ENCODE assay signal across 8 cellular contexts in genomic region chr14:50520947-50521815, GRCh38.
DNase-seq lines count a peak whose midpoint lies in the region; ATAC-seq and TF ChIP-seq lines count a peak whose summit lies in the region.

No MANE protein-coding gene starts in this region.

- no peak for TF ChIP-seq CTCF in foreskin fibroblast (IDR thresholded peaks at IDR 0.05; ENCODE audit: low read depth, low read length)

- DNase-seq in AG08395 (ENCODE audit: low spot score), result peak; percentile 64
- peak; percentile 31 for DNase-seq in activated T-cell treated with anti-CD3 and anti-CD28 coated beads for 4 hours
- DNase-seq in foreskin fibroblast, result peak; percentile 74 to 86
- peak in 2 of 3 donors; percentile 48 to 63 for DNase-seq in stimulated activated CD4-positive, alpha-beta T cell treated with anti-CD3 and anti-CD28 coated beads, TNF-alpha, amount 100 ng/mL, for 48 hours (ENCODE audit: low read depth in 3 of 3)
- DNase-seq in SIG-M5 (lab: John Stamatoyannopoulos, UW), result no peak
- no peak for DNase-seq in NCI-H1105 treated with DMSO at 0.1 percent for 48 hours (lab: John Stamatoyannopoulos, UW)

- ATAC-seq in GM19438 (IDR thresholded peaks at IDR 0.05; ENCODE audit: low read depth, unreplicated experiment) (peak; percentile 49), HG03460 (IDR thresholded peaks at IDR 0.05; ENCODE audit: unreplicated experiment) (peak; percentile 61)

- H3K4me3 ChIP-seq in foreskin fibroblast (ENCODE audit: low read depth in 1 of 2, low read length in 2 of 2), result no peak overlapping the region

Comparison
In these comparisons a context has a peak if more than half of its experiments do, and no peak if none do; other contexts are left out.
1. DNase-seq: peak in AG08395 (single experiment), activated T-cell treated with anti-CD3 and anti-CD28 coated beads for 4 hours (single experiment), foreskin fibroblast (2 of 2) and stimulated activated CD4-positive, alpha-beta T cell treated with anti-CD3 and anti-CD28 coated beads, TNF-alpha, amount 100 ng/mL, for 48 hours (2 of 3); none in SIG-M5 (single experiment) and NCI-H1105 treated with DMSO at 0.1 percent for 48 hours (single experiment).